In the genomic region with DNA sequence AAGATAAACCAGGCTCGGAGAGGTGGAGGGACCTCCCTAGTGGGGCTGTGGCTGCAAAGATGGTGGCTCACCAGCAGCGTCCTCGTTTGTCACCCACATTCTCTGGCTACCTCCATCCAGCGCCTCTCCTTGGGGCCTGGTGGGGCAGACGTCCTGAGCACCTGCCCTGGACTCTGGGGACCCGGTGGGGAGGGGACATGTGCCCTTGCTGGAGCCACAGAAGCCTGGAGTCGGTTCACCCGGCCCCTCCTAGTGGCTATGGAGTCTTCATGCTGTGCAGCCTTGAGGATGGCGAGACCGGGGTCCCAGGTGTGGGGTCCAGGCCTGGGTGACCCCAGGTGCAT, we compare ENCODE assay signal across 20 cellular contexts. TPM values are rescaled to one million over a fixed set of nuclear protein-coding genes. Genes with fewer than 3 reads are reported as not detected.
DNase-seq lines count a peak whose midpoint lies in the region; ATAC-seq and TF ChIP-seq lines count a peak whose summit lies in the region.
"Had no signal": no experiment of that assay in that cellular context is flagged by ENCODE, and none has a peak within 500 bp of the region (broad histone marks: within the 10 kb centered on the region; RNA-seq: fewer than 3 reads in every experiment).

No MANE protein-coding gene starts in this region.

- no peak for TF ChIP-seq EP300 in transverse colon (IDR thresholded peaks at IDR 0.05; ENCODE audit: low read depth)

- peaks cover 44% of the 10 kb centered on the region for H3K4me1 ChIP-seq in Panc1 (ENCODE audit: control insufficient read depth, insufficient read depth, low read length)
- peaks cover 10% of the 10 kb centered on the region; the same call in 1 of the 2 replicates for H3K4me1 ChIP-seq in iPS-20b (ENCODE audit: insufficient read depth, low read length)
- peaks cover 7 to 18% (median 12%) of the 10 kb centered on the region in 4 donors for H3K4me1 ChIP-seq in transverse colon

- in situ Hi-C loops in Panc1 (cut with HindIII; ENCODE audit: low pct_unique_long_range_greater_than_20kb, low sequenced_read_pairs) = no loop called here
- in situ Hi-C loops in transverse colon (cut with MboI; ENCODE audit: low pct_ligation_motif_present in 1 of 4, low pct_unique_long_range_greater_than_20kb in 1 of 4, low sequenced_read_pairs in 3 of 4) = no loop called here

- H3K27me3 ChIP-seq in Panc1 (ENCODE audit: control insufficient read depth, insufficient read depth, low read length) = no peaks in the 10 kb centered on the region
- no peaks in the 10 kb centered on the region for H3K27me3 ChIP-seq in iPS-20b (ENCODE audit: insufficient read depth, low read length)
- no peaks in the 10 kb centered on the region for H3K27me3 ChIP-seq in transverse colon

- no peak overlapping the region for H3K4me3 ChIP-seq in Panc1 (ENCODE audit: low read depth in 2 of 2, low read length in 2 of 2)
- H3K4me3 ChIP-seq in iPS-20b (ENCODE audit: low read length) = no peak overlapping the region
- H3K4me3 ChIP-seq in transverse colon = no peak overlapping the region
- H3K4me3 ChIP-seq: SK-N-MC had no signal

- POLR2A ChIA-PET in Panc1 (lab: Charles Lee) = no interaction called here

- H3K27ac ChIP-seq in Panc1 (ENCODE audit: low read length) (0 out of 2 replicates have a peak overlapping the region, but pooled peaks have one; percentile 11), iPS-20b (ENCODE audit: low read length) (peak overlapping the region; percentile 57), transverse colon (no peak overlapping the region)
- H3K27ac ChIP-seq: SK-N-MC had no signal

- H3K36me3 ChIP-seq in Panc1 (ENCODE audit: control insufficient read depth, insufficient read depth, low read length) (peaks cover 2% of the 10 kb centered on the region; the same call in 1 of the 2 replicates), iPS-20b (ENCODE audit: insufficient read depth, low read depth, low read length) (peaks cover 21% of the 10 kb centered on the region), transverse colon (no peaks in the 10 kb centered on the region)

- H3K4me3 Mint-ChIP-seq in natural killer cell = peak overlapping the region; percentile 6
- H3K4me3 Mint-ChIP-seq in natural killer cell treated with Interleukin-12 subunit alpha and Interleukin-12 subunit beta and Interleukin-15 and Interleukin-18, amount 100 ng/mL, for 72 hours = no peak overlapping the region
- no peak overlapping the region for H3K4me3 Mint-ChIP-seq in immature natural killer cell

- H3K36me3 Mint-ChIP-seq in natural killer cell = no peaks in the 10 kb centered on the region
- no peaks in the 10 kb centered on the region for H3K36me3 Mint-ChIP-seq in natural killer cell treated with Interleukin-12 subunit alpha and Interleukin-12 subunit beta and Interleukin-15 and Interleukin-18, amount 100 ng/mL, for 72 hours
- no peaks in the 10 kb centered on the region for H3K36me3 Mint-ChIP-seq in immature natural killer cell

- no peak for TF ChIP-seq POLR2A in transverse colon (IDR thresholded peaks at IDR 0.05)

- peaks cover 15 to 38% of the 10 kb centered on the region in 2 donors for H3K4me1 Mint-ChIP-seq in natural killer cell
- H3K4me1 Mint-ChIP-seq in natural killer cell treated with Interleukin-12 subunit alpha and Interleukin-12 subunit beta and Interleukin-15 and Interleukin-18, amount 100 ng/mL, for 72 hours (ENCODE audit: low read depth in 2 of 2) = peaks cover 10 to 13% of the 10 kb centered on the region in 2 donors
- peaks cover 13 to 29% of the 10 kb centered on the region in 2 donors for H3K4me1 Mint-ChIP-seq in immature natural killer cell

- H3K9me3 ChIP-seq in Panc1 (ENCODE audit: control insufficient read depth, insufficient read depth, low read depth, low read length) (no peaks in the 10 kb centered on the region), iPS-20b (ENCODE audit: insufficient read depth, low read depth, low read length) (no peaks in the 10 kb centered on the region), transverse colon (no peaks in the 10 kb centered on the region)

- WGBS in transverse colon (ENCODE audit: low coverage in 1 of 2), 2 donors = 83% methylated on average over 8 of the region's 10 CpGs; no CpG with 5 or more reads in 1 of the 2 donors

- ATAC-seq in natural killer cell (no peak), Panc1 (no peak), GM19035 (IDR thresholded peaks at IDR 0.05; ENCODE audit: unreplicated experiment) (no peak)
- no peak for ATAC-seq in natural killer cell treated with Interleukin-12 subunit alpha and Interleukin-12 subunit beta and Interleukin-15 and Interleukin-18, amount 100 ng/mL, for 72 hours
- ATAC-seq: Right ventricle myocardium inferior had no signal

- intact Hi-C loops in natural killer cell (cut with micrococcal nuclease) = no loop called here
- intact Hi-C loops in Panc1 (cut with micrococcal nuclease; ENCODE audit: unreplicated experiment) = no loop called here
- intact Hi-C loops in transverse colon (cut with DNase I; ENCODE audit: low total_unique reads) = no loop called here

- H3K9ac ChIP-seq in iPS-20b (ENCODE audit: low read depth, low read length) = peak overlapping the region; percentile 27; the same call in 1 of the 2 replicates

- CTCF ChIA-PET in Panc1 (lab: Charles Lee) = no interaction called here

- no peaks in the 10 kb centered on the region for H3K9me3 Mint-ChIP-seq in natural killer cell
- H3K9me3 Mint-ChIP-seq in natural killer cell treated with Interleukin-12 subunit alpha and Interleukin-12 subunit beta and Interleukin-15 and Interleukin-18, amount 100 ng/mL, for 72 hours = no peaks in the 10 kb centered on the region
- no peaks in the 10 kb centered on the region for H3K9me3 Mint-ChIP-seq in immature natural killer cell

- DNase-seq in natural killer cell (no peak), Panc1 (ENCODE audit: low read depth, low spot score) (no peak), transverse colon (no peak), immature natural killer cell (no peak)
- DNase-seq in natural killer cell treated with Interleukin-12 subunit alpha and Interleukin-12 subunit beta and Interleukin-15 and Interleukin-18, amount 100 ng/mL, for 72 hours (ENCODE audit: low spot score) = no peak
- DNase-seq in activated CD4-positive, CD25-positive, alpha-beta regulatory T cell (lab: John Stamatoyannopoulos, UW) = no peak
- DNase-seq: C1 segment of cervical spinal cord, KBM-7, MV-4-11, NCI-H1436 treated with DMSO at 0.1 percent for 48 hours, NCI-H2029 treated with DMSO at 0.1 percent for 48 hours, NCI-H2171 treated with DMSO at 0.1 percent for 48 hours, NCI-H446 treated with DMSO at 0.1 percent for 48 hours, NCI-H774 had no signal

- TF ChIP-seq CTCF in natural killer cell (IDR thresholded peaks at IDR 0.05) (no peak), Panc1 (IDR thresholded peaks at IDR 0.05) (no peak), transverse colon (IDR thresholded peaks at IDR 0.05) (no peak)

- BruUV-seq in Panc1 (replicated peaks; lab: Mats Ljungman, UMichigan) = no TSS peak

- no peaks in the 10 kb centered on the region for H3K27me3 Mint-ChIP-seq in natural killer cell (ENCODE audit: low read depth in 2 of 2)
- no peaks in the 10 kb centered on the region for H3K27me3 Mint-ChIP-seq in natural killer cell treated with Interleukin-12 subunit alpha and Interleukin-12 subunit beta and Interleukin-15 and Interleukin-18, amount 100 ng/mL, for 72 hours
- peaks cover 0 to 9% (median 3%) of the 10 kb centered on the region in 3 donors for H3K27me3 Mint-ChIP-seq in immature natural killer cell (ENCODE audit: low read depth in 3 of 3)

- peak overlapping the region in 1 of 2 donors; percentile 88 for H3K27ac Mint-ChIP-seq in natural killer cell
- H3K27ac Mint-ChIP-seq in natural killer cell treated with Interleukin-12 subunit alpha and Interleukin-12 subunit beta and Interleukin-15 and Interleukin-18, amount 100 ng/mL, for 72 hours = no peak overlapping the region
- peak overlapping the region in 1 of 6 donors; percentile 84 for H3K27ac Mint-ChIP-seq in immature natural killer cell

RNA-seq across cellular contexts. Expression of a gene that starts 14.5 kb away (rescaled TPM):
- total RNA-seq in natural killer cell (10 to 100 TPM; 38.3 to 47.1 (median 42.4) TPM), Panc1 (2021; ENCODE audit: unreplicated experiment) (278 TPM), transverse colon (10 to 100 TPM; 11.2 to 43.6 (median 23.0) TPM)
- total RNA-seq in natural killer cell treated with Interleukin-12 subunit alpha and Interleukin-12 subunit beta and Interleukin-15 and Interleukin-18, amount 100 ng/mL, for 72 hours = 10 to 100 TPM; 23.7 to 24.8 TPM
- polyA plus RNA-seq in Panc1 (2012; ENCODE audit: insufficient read length) = 421 TPM
- 1 to 10 TPM; 1.3 to 3.2 (median 1.6) TPM for polyA plus RNA-seq in immature natural killer cell

RNA-seq across cellular contexts. Expression of a gene that starts 41.7 kb away (rescaled TPM):
- total RNA-seq in natural killer cell (1 to 10 TPM in 1 of 3 donors, under 1 TPM in 2; 0.07 to 1.2 (median 0.27) TPM), Panc1 (2021; ENCODE audit: unreplicated experiment) (0.57 TPM), transverse colon (under 1 TPM in 1 of 4 donors, not detected in 3; 0.64 TPM)
- total RNA-seq in natural killer cell treated with Interleukin-12 subunit alpha and Interleukin-12 subunit beta and Interleukin-15 and Interleukin-18, amount 100 ng/mL, for 72 hours = not detected
- polyA plus RNA-seq in Panc1 (2012; ENCODE audit: insufficient read length) = 0.91 TPM
- polyA plus RNA-seq in immature natural killer cell = under 1 TPM in 1 of 3 donors, not detected in 2; 0.11 TPM
- total RNA-seq: H4, HT-29 had no signal

Comparison
In these comparisons a context has a peak if more than half of its experiments do, and no peak if none do; other contexts are left out.
1. H3K27ac ChIP-seq: peak in Panc1 (single experiment) and iPS-20b (single experiment); none in transverse colon (0 of 4).